ENCODE assay signal across 1 cellular context in genomic region chr17:30979919-30980318, GRCh38. TPM values are rescaled to one million over a fixed set of nuclear protein-coding genes. Genes with fewer than 3 reads are reported as not detected.
"Had no signal": no experiment of that assay in that cellular context is flagged by ENCODE, and none has a peak within 500 bp of the region (broad histone marks: within the 10 kb centered on the region; RNA-seq: fewer than 3 reads in every experiment).

No MANE protein-coding gene starts in this region.

RNA-seq across cellular contexts. Expression of gene ADAP2, which starts 58.2 kb away (rescaled TPM):
- total RNA-seq: GM23248 had no signal
